ENCODE assay signal across 10 cellular contexts in genomic region chr1:89631756-89632155, GRCh38. TPM values are rescaled to one million over a fixed set of nuclear protein-coding genes. Genes with fewer than 3 reads are reported as not detected.
DNase-seq lines count a peak whose midpoint lies in the region; ATAC-seq and TF ChIP-seq lines count a peak whose summit lies in the region.
"Had no signal": no experiment of that assay in that cellular context is flagged by ENCODE, and none has a peak within 500 bp of the region (broad histone marks: within the 10 kb centered on the region; RNA-seq: fewer than 3 reads in every experiment).

No MANE protein-coding gene starts in this region.

- H2AFZ ChIP-seq in OCI-LY3 (ENCODE audit: low read depth, low read length) (no peak overlapping the region), neural progenitor cell (replicated peaks) (peak overlapping the region; percentile 92)

- H3K27ac Mint-ChIP-seq in CD4-positive, CD25-positive, alpha-beta regulatory T cell = peak overlapping the region; percentile 95 to 99 (median 97)
- H3K27ac Mint-ChIP-seq in endodermal cell (no peak overlapping the region), neural progenitor cell (no peak overlapping the region)

- WGBS in endodermal cell (ENCODE audit: insufficient coverage in 1 of 2, insufficient read length in 1 of 2), 2 experiments = 81 to 86% methylated on average over 6 to 7 of the region's 7 CpGs

- H3K9me3 ChIP-seq in CD4-positive, CD25-positive, alpha-beta regulatory T cell (ENCODE audit: control insufficient read depth in 2 of 2, low read length in 2 of 2) = no peaks in the 10 kb centered on the region
- H3K9me3 ChIP-seq in OCI-LY3 (ENCODE audit: insufficient read depth, low read length) = no peaks in the 10 kb centered on the region
- H3K9me3 ChIP-seq in endodermal cell (ENCODE audit: control insufficient read depth, low read length) = no peaks in the 10 kb centered on the region
- no peaks in the 10 kb centered on the region for H3K9me3 ChIP-seq in neural progenitor cell (ENCODE audit: low read depth)

- peak overlapping the region; percentile 99; the same call in 1 of the 2 replicates for H3K4me2 ChIP-seq in OCI-LY3 (ENCODE audit: low read length)
- H3K4me2 ChIP-seq in neural progenitor cell = peak overlapping the region; percentile 98

- H3K79me2 ChIP-seq in OCI-LY3 (ENCODE audit: low read length) (no peaks in the 10 kb centered on the region), neural progenitor cell (ENCODE audit: low read depth) (no peaks in the 10 kb centered on the region)

- DNase-seq in CD4-positive, CD25-positive, alpha-beta regulatory T cell = no peak
- no peak for DNase-seq in endodermal cell
- DNase-seq in neural progenitor cell (ENCODE audit: low spot score) = no peak
- DNase-seq in DMS153 treated with DMSO at 0.1 percent for 48 hours (lab: John Stamatoyannopoulos, UW; ENCODE audit: unreplicated experiment) = no peak
- DNase-seq in KG1 (lab: John Stamatoyannopoulos, UW) = no peak
- DNase-seq: NCI-H1048, occipital lobe had no signal

- peaks cover 48 to 73% (median 63%) of the 10 kb centered on the region in 4 donors for H3K4me1 Mint-ChIP-seq in CD4-positive, CD25-positive, alpha-beta regulatory T cell
- H3K4me1 Mint-ChIP-seq in endodermal cell = peaks cover 10% of the 10 kb centered on the region
- peaks cover 18% of the 10 kb centered on the region for H3K4me1 Mint-ChIP-seq in neural progenitor cell

- peak overlapping the region; percentile 94 for H3K27ac ChIP-seq in CD4-positive, CD25-positive, alpha-beta regulatory T cell (ENCODE audit: insufficient read depth, low read length, poor library complexity, severe bottlenecking)
- no peak overlapping the region for H3K27ac ChIP-seq in OCI-LY3 (ENCODE audit: low read length)
- H3K27ac ChIP-seq in endodermal cell (ENCODE audit: low read depth, low read length) = no peak overlapping the region
- no peak overlapping the region for H3K27ac ChIP-seq in neural progenitor cell

- H3K9me3 Mint-ChIP-seq in CD4-positive, CD25-positive, alpha-beta regulatory T cell = no peaks in the 10 kb centered on the region
- H3K9me3 Mint-ChIP-seq in endodermal cell (no peaks in the 10 kb centered on the region), neural progenitor cell (no peaks in the 10 kb centered on the region)

- H4K20me1 ChIP-seq in OCI-LY3 (ENCODE audit: insufficient read depth, low read length) = no peaks in the 10 kb centered on the region
- peaks cover 9% of the 10 kb centered on the region for H4K20me1 ChIP-seq in neural progenitor cell (ENCODE audit: low read depth)

- H3K27me3 ChIP-seq in CD4-positive, CD25-positive, alpha-beta regulatory T cell (ENCODE audit: control insufficient read depth, insufficient read depth, low read length) = no peaks in the 10 kb centered on the region
- H3K27me3 ChIP-seq in OCI-LY3 (ENCODE audit: low read depth, low read length) (peaks cover 34% of the 10 kb centered on the region), endodermal cell (ENCODE audit: control insufficient read depth, insufficient read depth, low read length, poor library complexity, severe bottlenecking) (peaks cover 52% of the 10 kb centered on the region), neural progenitor cell (peaks cover 30% of the 10 kb centered on the region)

- TF ChIP-seq CTCF in OCI-LY3 (IDR thresholded peaks at IDR 0.05; ENCODE audit: low read depth, low read length) (no peak), endodermal cell (conservative IDR thresholded peaks at IDR 0.05) (no peak), neural progenitor cell (IDR thresholded peaks at IDR 0.05) (no peak)

- peaks cover 10% of the 10 kb centered on the region for H3K36me3 Mint-ChIP-seq in CD4-positive, CD25-positive, alpha-beta regulatory T cell
- H3K36me3 Mint-ChIP-seq in endodermal cell (ENCODE audit: low read depth) (no peaks in the 10 kb centered on the region), neural progenitor cell (no peaks in the 10 kb centered on the region)

- no peaks in the 10 kb centered on the region for H3K27me3 Mint-ChIP-seq in CD4-positive, CD25-positive, alpha-beta regulatory T cell
- H3K27me3 Mint-ChIP-seq in endodermal cell (ENCODE audit: insufficient read depth) (peaks cover 48% of the 10 kb centered on the region), neural progenitor cell (ENCODE audit: insufficient read depth, low read depth) (peaks cover 6% of the 10 kb centered on the region)

- no peaks in the 10 kb centered on the region for H3K36me3 ChIP-seq in CD4-positive, CD25-positive, alpha-beta regulatory T cell (ENCODE audit: control insufficient read depth, insufficient read depth, low read length)
- H3K36me3 ChIP-seq in OCI-LY3 (replicated peaks; ENCODE audit: low read depth, low read length) (no peaks in the 10 kb centered on the region), endodermal cell (ENCODE audit: control insufficient read depth, insufficient read depth, low read length) (no peaks in the 10 kb centered on the region), neural progenitor cell (no peaks in the 10 kb centered on the region)

- H3K4me3 Mint-ChIP-seq in CD4-positive, CD25-positive, alpha-beta regulatory T cell = peak overlapping the region; percentile 89 to 100 (median 96)
- H3K4me3 Mint-ChIP-seq in endodermal cell = peak overlapping the region; percentile 78
- peak overlapping the region; percentile 97 for H3K4me3 Mint-ChIP-seq in neural progenitor cell

- H3K4me3 ChIP-seq in CD4-positive, CD25-positive, alpha-beta regulatory T cell (ENCODE audit: low read depth, low read length) = peak overlapping the region; percentile 81
- H3K4me3 ChIP-seq in OCI-LY3 (ENCODE audit: low read length) (no peak overlapping the region), endodermal cell (ENCODE audit: low read length) (peak overlapping the region; percentile 80), neural progenitor cell (peak overlapping the region; percentile 89)

- ATAC-seq in CD4-positive, CD25-positive, alpha-beta regulatory T cell (ENCODE audit: low read depth in 2 of 2) = no peak
- ATAC-seq in GM18517 (IDR thresholded peaks at IDR 0.05; ENCODE audit: unreplicated experiment) = no peak
- no peak for ATAC-seq in HG02938 (IDR thresholded peaks at IDR 0.05; ENCODE audit: unreplicated experiment)

- H3K9ac ChIP-seq in OCI-LY3 (ENCODE audit: low read length) (no peak overlapping the region), endodermal cell (ENCODE audit: extremely low read depth, low read length, poor library complexity, severe bottlenecking) (no peak overlapping the region), neural progenitor cell (no peak overlapping the region)

- peaks cover 23% of the 10 kb centered on the region for H3F3A ChIP-seq in neural progenitor cell (ENCODE audit: low read depth)

- H3K4me1 ChIP-seq in CD4-positive, CD25-positive, alpha-beta regulatory T cell (ENCODE audit: control insufficient read depth, insufficient read depth, low read length, poor library complexity, severe bottlenecking) = peaks cover 76% of the 10 kb centered on the region
- H3K4me1 ChIP-seq in OCI-LY3 (ENCODE audit: low read length) = peaks cover 10% of the 10 kb centered on the region
- no peaks in the 10 kb centered on the region for H3K4me1 ChIP-seq in endodermal cell (ENCODE audit: control insufficient read depth, insufficient read depth, low read length)
- peaks cover 17% of the 10 kb centered on the region for H3K4me1 ChIP-seq in neural progenitor cell

RNA-seq across cellular contexts. Expression of gene LRRC8C, which starts 1.2 kb away (rescaled TPM):
- 70.4 TPM for total RNA-seq in CD4-positive, CD25-positive, alpha-beta regulatory T cell
- polyA plus RNA-seq in CD4-positive, CD25-positive, alpha-beta regulatory T cell = 10 to 100 TPM; 22.8 to 27.2 (median 24.9) TPM
- 1 to 10 TPM; 2.5 to 5.5 TPM for total RNA-seq in endodermal cell
- 1.9 TPM for polyA plus RNA-seq in endodermal cell (2013, experiment 1 of 2)
- 1.9 TPM for polyA plus RNA-seq in endodermal cell (2013, experiment 2 of 2)
- total RNA-seq in neural progenitor cell (ENCODE audit: low replicate concordance) = 5.3 and 5.5 TPM in 2 replicates

Comparison
In these comparisons a context has a peak if more than half of its experiments do, and no peak if none do; other contexts are left out.
1. H3K27ac Mint-ChIP-seq: peak in CD4-positive, CD25-positive, alpha-beta regulatory T cell (3 of 3); none in endodermal cell (single experiment) and neural progenitor cell (single experiment).
2. RNA of gene LRRC8C, which starts 1.2 kb away (total RNA-seq): 70.4 TPM in CD4-positive, CD25-positive, alpha-beta regulatory T cell (single experiment); 2.5 to 5.5 TPM in endodermal cell and 5.3 to 5.5 TPM in neural progenitor cell; every median in the first group is over 10 times any median in the second.
3. Peak in every context shown above with its lines, with median percentiles within 50 percentile points of each other: H3K4me3 Mint-ChIP-seq.